ENCODE assay signal across 22 cellular contexts in genomic region chr3:12710062-12710461, GRCh38. TPM values are rescaled to one million over a fixed set of nuclear protein-coding genes. Genes with fewer than 3 reads are reported as not detected.
A peak's percentile ranks its signal among the peaks of the same experiment; 100 is the strongest.
DNase-seq lines count a peak whose midpoint lies in the region; ATAC-seq, FAIRE-seq and TF ChIP-seq lines count a peak whose summit lies in the region.
"Had no signal": no experiment of that assay in that cellular context is flagged by ENCODE, and none has a peak within 500 bp of the region (broad histone marks: within the 10 kb centered on the region; RNA-seq: fewer than 3 reads in every experiment).

No MANE protein-coding gene starts in this region.

- no peaks in the 10 kb centered on the region for H3K9me2 ChIP-seq in OCI-LY7 (ENCODE audit: insufficient read depth, low read length)

- BruUV-seq in OCI-LY7 (replicated peaks; lab: Mats Ljungman, UMichigan): no TSS peak

- no peaks in the 10 kb centered on the region for H3K36me3 ChIP-seq in HEK293 (ENCODE audit: control insufficient read depth in 2 of 2, insufficient read depth in 1 of 2, low read length in 2 of 2)
- H3K36me3 ChIP-seq in OCI-LY7 (ENCODE audit: insufficient read depth, low read length): no peaks in the 10 kb centered on the region
- H3K36me3 ChIP-seq in neutrophil: no peaks in the 10 kb centered on the region
- H3K36me3 ChIP-seq in upper lobe of left lung: no peaks in the 10 kb centered on the region
- H3K36me3 ChIP-seq in small intestine (ENCODE audit: control insufficient read depth in 2 of 2, insufficient read depth in 2 of 2, low read length in 2 of 2): no peaks in the 10 kb centered on the region
- H3K36me3 ChIP-seq: BE2C, BLaER1 had no signal

- POLR2A ChIA-PET in HEK293 (lab: Yijun Ruan, JAX) (no interaction called here), OCI-LY7 (lab: Charles Lee) (interaction anchor here (0.5 to 2.1 kb wide), 7 partner anchors 10 to 84 kb away, joined by 3 to 11 read pairs (median 3); partner anchors contain the start of gene TMEM40)

- TF ChIP-seq EP300 in upper lobe of left lung (IDR thresholded peaks at IDR 0.05): no peak

- peaks cover 4% of the 10 kb centered on the region for H3K27me3 ChIP-seq in neutrophil
- H3K27me3 ChIP-seq in upper lobe of left lung: no peaks in the 10 kb centered on the region
- H3K27me3 ChIP-seq in small intestine (ENCODE audit: control insufficient read depth in 2 of 2, insufficient read depth in 2 of 2, low read length in 2 of 2): no peaks in the 10 kb centered on the region
- H3K27me3 ChIP-seq: BE2C, BLaER1 had no signal

- H3K4me1 ChIP-seq in HEK293 (ENCODE audit: control insufficient read depth, insufficient read depth, low read length) (no peaks in the 10 kb centered on the region), OCI-LY7 (ENCODE audit: insufficient read depth, low read length, poor library complexity, severe bottlenecking) (peaks cover 21% of the 10 kb centered on the region), neutrophil (ENCODE audit: control insufficient read depth in 1 of 2, insufficient read depth in 1 of 2, low read depth in 1 of 2, low read length in 1 of 2) (peaks cover 44 to 50% of the 10 kb centered on the region in 2 experiments), upper lobe of left lung (no peaks in the 10 kb centered on the region), small intestine (ENCODE audit: control insufficient read depth in 2 of 2, insufficient read depth in 1 of 2, low read depth in 1 of 2, low read length in 1 of 2) (no peaks in the 10 kb centered on the region)
- H3K4me1 ChIP-seq: BE2C had no signal

- 64 to 75% methylated on average over 2 to 3 of the region's 4 CpGs for WGBS in upper lobe of left lung, 2 donors
- WGBS in small intestine, 3 donors: 79 to 87% (median 81%) methylated on average over 4 of the region's 4 CpGs

- no peak for TF ChIP-seq CTCF in HEK293 (tag by site-specific recombination; IDR thresholded peaks at IDR 0.05)
- TF ChIP-seq CTCF in OCI-LY7 (conservative IDR thresholded peaks at IDR 0.05; ENCODE audit: low read length): no peak
- no peak for TF ChIP-seq CTCF in neutrophil (IDR thresholded peaks at IDR 0.05)
- no peak for TF ChIP-seq CTCF in upper lobe of left lung (IDR thresholded peaks at IDR 0.05)

- ATAC-seq in upper lobe of left lung (ENCODE audit: low FRiP score in 2 of 2): no peak
- no peak for ATAC-seq in GM18511 (IDR thresholded peaks at IDR 0.05; ENCODE audit: unreplicated experiment)
- ATAC-seq: CD8-positive, alpha-beta T cell had no signal

- peak overlapping the region; percentile 32; the same call in 1 of the 2 replicates for H2AFZ ChIP-seq in OCI-LY7 (ENCODE audit: low read length)

- H3K4me3 ChIP-seq in HEK293 (ENCODE audit: low read depth, low read length) (no peak overlapping the region), OCI-LY7 (ENCODE audit: low read depth, low read length, poor library complexity, severe bottlenecking) (no peak overlapping the region), neutrophil (ENCODE audit: low read depth in 1 of 2, low read length in 1 of 2) (no peak overlapping the region), upper lobe of left lung (no peak overlapping the region), small intestine (ENCODE audit: low read depth in 1 of 2, low read length in 2 of 2) (no peak overlapping the region)
- H3K4me3 ChIP-seq: BLaER1 had no signal

- H3K79me2 ChIP-seq in OCI-LY7 (ENCODE audit: insufficient read depth, low read depth, low read length): no peaks in the 10 kb centered on the region

- H3K4me2 ChIP-seq in OCI-LY7 (ENCODE audit: low read length): peak overlapping the region; percentile 16
- H3K4me2 ChIP-seq: BLaER1 had no signal

- no peaks in the 10 kb centered on the region for H4K20me1 ChIP-seq in OCI-LY7 (ENCODE audit: insufficient read depth, low read length)
- H4K20me1 ChIP-seq: BLaER1 had no signal

- H3K27ac ChIP-seq in HEK293 (ENCODE audit: extremely low read depth, low read depth, low read length): no peak overlapping the region
- H3K27ac ChIP-seq in OCI-LY7 (ENCODE audit: low read depth, low read length, poor library complexity, severe bottlenecking): no peak overlapping the region
- H3K27ac ChIP-seq in neutrophil: peak overlapping the region; percentile 90
- H3K27ac ChIP-seq in upper lobe of left lung: no peak overlapping the region
- H3K27ac ChIP-seq in small intestine (ENCODE audit: low read depth in 1 of 2, low read length in 1 of 2): no peak overlapping the region
- H3K27ac ChIP-seq: BLaER1, C4-2B had no signal

- FAIRE-seq in small intestine (lab: Jason Lieb, UNC): no peak
- FAIRE-seq: A204.1, D721Med, G401.6, GM12891 had no signal

- intact Hi-C loops in OCI-LY7 (cut with micrococcal nuclease; ENCODE audit: unreplicated experiment): no loop called here

- DNase-seq in OCI-LY7 (ENCODE audit: low spot score) (peak; percentile 73), upper lobe of left lung (no peak), small intestine (no peak)
- DNase-seq: 8988T; ACHN; BE2C; Caco-2; Calu3; CD4-positive, alpha-beta T cell; CD8-positive, alpha-beta T cell; DMS79 treated with DMSO at 0.1 percent for 48 hours; GF-D8 had no signal

- no peak for TF ChIP-seq POLR2A in upper lobe of left lung (IDR thresholded peaks at IDR 0.05)

- CTCF ChIA-PET in HEK293 (lab: Yijun Ruan, JAX): interaction anchor here (1.4 to 1.8 kb wide), 2 partner anchors 10 to 77 kb away, joined by 4 to 14 read pairs; no protein-coding TSS in a partner anchor
- CTCF ChIA-PET in OCI-LY7 (lab: Charles Lee; ENCODE audit: unreplicated experiment): interaction anchor here (0.6 to 0.7 kb wide), 2 partner anchors 49 to 103 kb away, joined by 3 read pairs; partner anchors contain the start of gene TMEM40

- no peaks in the 10 kb centered on the region for H3K9me3 ChIP-seq in HEK293 (ENCODE audit: control insufficient read depth, insufficient read depth, low read depth, low read length)
- no peaks in the 10 kb centered on the region for H3K9me3 ChIP-seq in OCI-LY7 (ENCODE audit: low read length)
- no peaks in the 10 kb centered on the region for H3K9me3 ChIP-seq in neutrophil
- no peaks in the 10 kb centered on the region for H3K9me3 ChIP-seq in upper lobe of left lung
- no peaks in the 10 kb centered on the region for H3K9me3 ChIP-seq in small intestine (ENCODE audit: control insufficient read depth, low read depth)
- H3K9me3 ChIP-seq: BE2C, BLaER1, Caco-2 had no signal

TF ChIP-seq in HEK293, 187 proteins besides CTCF, POLR2A, EP300 and RAD21:
- TF ChIP-seq ZNF433 (tag by site-specific recombination; IDR thresholded peaks at IDR 0.05; ENCODE audit: low read depth) (no peak), ZNF26 (tag by site-specific recombination; IDR thresholded peaks at IDR 0.05) (no peak), SCRT1 (tag by site-specific recombination; IDR thresholded peaks at IDR 0.05; ENCODE audit: borderline replicate concordance) (peak; percentile 77), ZFP41 (tag by site-specific recombination; IDR thresholded peaks at IDR 0.05; ENCODE audit: borderline replicate concordance) (no peak), SP3 (tag by site-specific recombination; IDR thresholded peaks at IDR 0.05) (no peak), ELK4 (IDR thresholded peaks at IDR 0.05; ENCODE audit: borderline replicate concordance, low read depth, low read length) (no peak), ZNF48 (tag by site-specific recombination; IDR thresholded peaks at IDR 0.05) (no peak), SCRT2 (tag by site-specific recombination; IDR thresholded peaks at IDR 0.05) (peak; percentile 84), ZNF362 (tag by site-specific recombination; IDR thresholded peaks at IDR 0.05) (no peak), TRIM28 (IDR thresholded peaks at IDR 0.05; ENCODE audit: borderline replicate concordance, low read length) (no peak), ZNF610 (tag by site-specific recombination; IDR thresholded peaks at IDR 0.05; ENCODE audit: borderline replicate concordance) (no peak), ZBTB21 (tag by site-specific recombination; IDR thresholded peaks at IDR 0.05) (no peak)

RNA-seq across cellular contexts. Expression of gene RAF1, which starts 46.1 kb away (rescaled TPM):
- 88.0 and 91.0 TPM in 2 replicates for total RNA-seq in OCI-LY7 (2014; rRNA removed; shearing (Covaris generic))
- 90.4 and 90.8 TPM in 2 replicates for total RNA-seq in OCI-LY7 (2022)
- total RNA-seq in upper lobe of left lung: 100 to 1,000 TPM in 4 of 6 donors, 10 to 100 TPM in 2; 78.7 to 195 (median 110) TPM
- polyA plus RNA-seq in small intestine: 10 to 100 TPM; 47.9 to 84.3 (median 61.3) TPM

RNA-seq across cellular contexts. Expression of gene TMEM40, which starts 49.0 kb away (rescaled TPM):
- not detected in 2 replicates for total RNA-seq in OCI-LY7 (2014; rRNA removed; shearing (Covaris generic))
- total RNA-seq in OCI-LY7 (2022) (not detected in 2 replicates), upper lobe of left lung (1 to 10 TPM in 4 of 6 donors, under 1 TPM in 2; 0.30 to 5.3 (median 1.1) TPM)
- polyA plus RNA-seq in small intestine: under 1 TPM in 1 of 3 donors, not detected in 2; 0.25 TPM
- total RNA-seq: A673; CD4-positive, alpha-beta T cell; CD8-positive, alpha-beta T cell had no signal
